Comparison of ENCODE assay signal across 2 cellular contexts in genomic region chr5:179615203-179615602, GRCh38.
TF ChIP-seq lines count a peak whose summit lies in the region.

No MANE protein-coding gene starts in this region.

TF ChIP-seq in IMR-90, 13 proteins besides CTCF, POLR2A, EP300 and RAD21:
- TF ChIP-seq FOS (IDR thresholded peaks at IDR 0.05; ENCODE audit: low read depth, low read length) (no peak), NFE2L2 (IDR thresholded peaks at IDR 0.05; ENCODE audit: low read depth, low read length) (no peak), SMC3 (IDR thresholded peaks at IDR 0.05; ENCODE audit: low read depth, low read length) (no peak), MXI1 (IDR thresholded peaks at IDR 0.05; ENCODE audit: borderline replicate concordance, low read depth, low read length) (no peak), USF2 (IDR thresholded peaks at IDR 0.05; ENCODE audit: low read depth, low read length) (no peak)

TF ChIP-seq in H1, 55 proteins besides CTCF, POLR2A, EP300 and RAD21:
- no peak for TF ChIP-seq CEBPB (IDR thresholded peaks at IDR 0.05; ENCODE audit: low read depth, low read length)
- peak; percentile 34; the same call in 1 of the 2 replicates for TF ChIP-seq POLR2AphosphoS5 (IDR thresholded peaks at IDR 0.05; ENCODE audit: low read depth, low read length)
